20 cellular contexts compared by ENCODE assay signal in genomic region chr20:20292472-20292871, GRCh38.
"Had no signal": no experiment of that assay in that cellular context is flagged by ENCODE, and none has a peak within 500 bp of the region (broad histone marks: within the 10 kb centered on the region; RNA-seq: fewer than 3 reads in every experiment).

No MANE protein-coding gene starts in this region.

- H3K27ac ChIP-seq: body of pancreas, gastrocnemius medialis, heart left ventricle, tibial nerve had no signal

- H3K4me1 ChIP-seq: body of pancreas, gastrocnemius medialis, tibial nerve had no signal

- H3K27ac Mint-ChIP-seq: activated CD4-positive, alpha-beta T cell treated with anti-CD3 and anti-CD28 coated beads, Interleukin-2, amount 10 ng/mL, durations not matched to agents 24 days and 14 days; activated naive CD8-positive, alpha-beta T cell treated with anti-CD3 and anti-CD28 coated beads for 36 hours; mesothelial cell of epicardium; nephron progenitor cell had no signal

- H3K4me3 Mint-ChIP-seq: activated CD4-positive, alpha-beta T cell treated with anti-CD3 and anti-CD28 coated beads, Interleukin-2, amount 10 ng/mL, durations not matched to agents 24 days and 14 days; activated naive CD8-positive, alpha-beta T cell treated with anti-CD3 and anti-CD28 coated beads for 36 hours; activated T-cell treated with anti-CD3 and anti-CD28 coated beads, Interleukin-2, amount 50 U/mL, for 4 hours; mesothelial cell of epicardium; nephron progenitor cell had no signal

- H3K27me3 ChIP-seq: body of pancreas, gastrocnemius medialis, heart left ventricle, tibial nerve had no signal

- ATAC-seq: activated T-cell treated with anti-CD3 and anti-CD28 coated beads, Interleukin-2, amount 50 U/mL, for 4 hours; body of pancreas; gastrocnemius medialis; heart left ventricle; left colon had no signal

- H3K36me3 ChIP-seq: gastrocnemius medialis, tibial nerve had no signal

- H3K4me3 ChIP-seq: body of pancreas, gastrocnemius medialis, heart left ventricle, lung, tibial nerve had no signal

- H3K9me3 ChIP-seq: body of pancreas, gastrocnemius medialis, heart left ventricle, tibial nerve had no signal

- H3K4me1 Mint-ChIP-seq: activated CD4-positive, alpha-beta T cell treated with anti-CD3 and anti-CD28 coated beads, Interleukin-2, amount 10 ng/mL, durations not matched to agents 24 days and 14 days; activated naive CD8-positive, alpha-beta T cell treated with anti-CD3 and anti-CD28 coated beads for 36 hours; mesothelial cell of epicardium; nephron progenitor cell had no signal

- H3K36me3 Mint-ChIP-seq: activated naive CD8-positive, alpha-beta T cell treated with anti-CD3 and anti-CD28 coated beads for 36 hours; mesothelial cell of epicardium had no signal

- FAIRE-seq: colon had no signal

- DNase-seq: activated CD4-positive, alpha-beta T cell treated with anti-CD3 and anti-CD28 coated beads, Interleukin-2, amount 10 ng/mL, durations not matched to agents 24 days and 14 days; activated gamma-delta T cell treated with Interleukin-2 at 50 U/mL for 16 hours; activated naive CD8-positive, alpha-beta T cell treated with anti-CD3 and anti-CD28 coated beads for 36 hours; activated T-cell treated with anti-CD3 and anti-CD28 coated beads, Interleukin-2, amount 50 U/mL, for 4 hours; amygdala; body of pancreas; caudate nucleus; erythroblast; gastrocnemius medialis; heart left ventricle; left colon; nephron progenitor cell; occipital lobe; stimulated activated CD4-positive, alpha-beta T cell treated with anti-CD3 and anti-CD28 coated beads, Interleukin-4, amount 100 ng/mL, for 1 hour; stimulated activated naive CD4-positive, alpha-beta T cell treated with Interleukin-2 at 50 U/mL for 16 hours; substantia nigra had no signal

- H3K9me3 Mint-ChIP-seq: activated CD4-positive, alpha-beta T cell treated with anti-CD3 and anti-CD28 coated beads, Interleukin-2, amount 10 ng/mL, durations not matched to agents 24 days and 14 days; activated naive CD8-positive, alpha-beta T cell treated with anti-CD3 and anti-CD28 coated beads for 36 hours; activated T-cell treated with anti-CD3 and anti-CD28 coated beads, Interleukin-2, amount 50 U/mL, for 4 hours; mesothelial cell of epicardium; nephron progenitor cell had no signal
